8 cellular contexts compared by ENCODE assay signal in genomic region chr15:78540955-78541743, GRCh38. TPM values are rescaled to one million over a fixed set of nuclear protein-coding genes. Genes with fewer than 3 reads are reported as not detected.
DNase-seq lines count a peak whose midpoint lies in the region; ATAC-seq and TF ChIP-seq lines count a peak whose summit lies in the region.

No MANE protein-coding gene starts in this region.

- H3K27ac ChIP-seq in cardiac muscle cell = peak overlapping the region; percentile 97
- H3K27ac ChIP-seq in muscle layer of duodenum (ENCODE audit: low read length) = peak overlapping the region; percentile 98

- TF ChIP-seq CTCF in cardiac muscle cell (IDR thresholded peaks at IDR 0.05; ENCODE audit: low read depth, low read length) = no peak

- intact Hi-C loops in Right ventricle myocardium inferior (cut with DNase I) = loop anchor here (5.0 kb wide), 1 partner anchor 34 kb away; the partner anchor contains the start of gene HYKK

- H3K9me3 ChIP-seq in cardiac muscle cell (ENCODE audit: low read depth) (no peaks in the 10 kb centered on the region), muscle layer of duodenum (ENCODE audit: control insufficient read depth in 1 of 2, low read length in 2 of 2) (no peaks in the 10 kb centered on the region)

- in situ Hi-C loops in SK-MEL-5 (cut with HindIII; ENCODE audit: low pct_unique_long_range_greater_than_20kb, low sequenced_read_pairs) = no loop called here

- H3K4me1 ChIP-seq in cardiac muscle cell (ENCODE audit: low read depth) (peaks cover 27% of the 10 kb centered on the region), muscle layer of duodenum (ENCODE audit: control insufficient read depth in 1 of 2, insufficient read depth in 2 of 2, low read length in 2 of 2) (peaks cover 4 to 27% of the 10 kb centered on the region in 2 donors)

- no peak for ATAC-seq in Right ventricle myocardium inferior
- no peak for ATAC-seq in GM18909 (IDR thresholded peaks at IDR 0.05; ENCODE audit: poor library complexity, unreplicated experiment)

- H3K36me3 ChIP-seq in cardiac muscle cell (peaks cover 35% of the 10 kb centered on the region), muscle layer of duodenum (ENCODE audit: control insufficient read depth in 1 of 2, insufficient read depth in 2 of 2, low read length in 2 of 2) (peaks cover 24 to 35% of the 10 kb centered on the region in 2 donors)

- DNase-seq in cardiac muscle cell (ENCODE audit: low read depth in 1 of 2, low spot score in 1 of 2) (peak in 1 of 2 donors; percentile 11), Right ventricle myocardium inferior (ENCODE audit: missing footprints) (no peak), SK-MEL-5 (ENCODE audit: low read depth, low spot score) (peak; percentile 3), dermis blood vessel endothelial cell (peak; percentile 13), Ammon's horn (ENCODE audit: low spot score) (no peak), SHP77 treated with DMSO at 0.1 percent for 48 hours (lab: John Stamatoyannopoulos, UW) (no peak)

- no peaks in the 10 kb centered on the region for H3K27me3 ChIP-seq in cardiac muscle cell
- no peaks in the 10 kb centered on the region for H3K27me3 ChIP-seq in muscle layer of duodenum (ENCODE audit: low read depth, low read length)

- peak overlapping the region; percentile 97 for H3K4me3 ChIP-seq in cardiac muscle cell
- peak overlapping the region; percentile 83 to 85 for H3K4me3 ChIP-seq in muscle layer of duodenum (ENCODE audit: low read depth in 1 of 2, low read length in 2 of 2)

RNA-seq across cellular contexts. Expression of gene PSMA4, which starts 0.9 kb away (rescaled TPM):
- total RNA-seq in cardiac muscle cell = 93.7 and 119 TPM in 2 replicates
- polyA plus RNA-seq in cardiac muscle cell = 260 and 264 TPM in 2 replicates
- total RNA-seq in Right ventricle myocardium inferior = 118 TPM
- 253 and 260 TPM in 2 replicates for total RNA-seq in SK-MEL-5 (2014; rRNA removed; shearing (Covaris generic))
- 237 and 245 TPM in 2 replicates for polyA plus RNA-seq in SK-MEL-5 (2015; cell fraction: cytosol; rRNA removed)
- polyA plus RNA-seq in SK-MEL-5 (2015; cell fraction: nucleus; rRNA removed) = 163 and 196 TPM in 2 replicates
- 315 and 321 TPM in 2 replicates for total RNA-seq in dermis blood vessel endothelial cell

RNA-seq across cellular contexts. Expression of gene CHRNA5, which starts 24.2 kb away (rescaled TPM):
- total RNA-seq in cardiac muscle cell (2.3 and 4.0 TPM in 2 replicates), Right ventricle myocardium inferior (3.7 TPM), dermis blood vessel endothelial cell (4.6 and 7.2 TPM in 2 replicates)
- 12.5 and 12.7 TPM in 2 replicates for polyA plus RNA-seq in cardiac muscle cell
- 12.6 and 17.5 TPM in 2 replicates for total RNA-seq in SK-MEL-5 (2014; rRNA removed; shearing (Covaris generic))
- polyA plus RNA-seq in SK-MEL-5 (2015; cell fraction: cytosol; rRNA removed) = 13.6 and 21.1 TPM in 2 replicates
- 3.0 and 4.3 TPM in 2 replicates for polyA plus RNA-seq in SK-MEL-5 (2015; cell fraction: nucleus; rRNA removed)

RNA-seq across cellular contexts. Expression of gene HYKK, which starts 33.8 kb away (rescaled TPM):
- total RNA-seq in cardiac muscle cell (6.1 and 9.2 TPM in 2 replicates), Right ventricle myocardium inferior (4.4 TPM), dermis blood vessel endothelial cell (1.8 and 3.4 TPM in 2 replicates)
- 3.7 and 6.4 TPM in 2 replicates for polyA plus RNA-seq in cardiac muscle cell
- 4.8 and 6.6 TPM in 2 replicates for total RNA-seq in SK-MEL-5 (2014; rRNA removed; shearing (Covaris generic))
- 3.8 and 8.6 TPM in 2 replicates for polyA plus RNA-seq in SK-MEL-5 (2015; cell fraction: cytosol; rRNA removed)
- 2.3 and 8.2 TPM in 2 replicates for polyA plus RNA-seq in SK-MEL-5 (2015; cell fraction: nucleus; rRNA removed)

Comparison
In these comparisons a context has a peak if more than half of its experiments do, and no peak if none do; other contexts are left out.
1. DNase-seq: peak in SK-MEL-5 (single experiment) and dermis blood vessel endothelial cell (single experiment); none in Right ventricle myocardium inferior (single experiment), Ammon's horn (single experiment) and SHP77 treated with DMSO at 0.1 percent for 48 hours (single experiment).